ENCODE assay signal across 7 cellular contexts in genomic region chr3:58628823-58629562, GRCh38. TPM values are rescaled to one million over a fixed set of nuclear protein-coding genes. Genes with fewer than 3 reads are reported as not detected.
DNase-seq lines count a peak whose midpoint lies in the region; ATAC-seq and TF ChIP-seq lines count a peak whose summit lies in the region.

No MANE protein-coding gene starts in this region.

- TF ChIP-seq EP300 in tibial nerve (IDR thresholded peaks at IDR 0.05), result peak; percentile 37 to 89

- H3K27ac Mint-ChIP-seq in CD8-positive, alpha-beta memory T cell, result no peak overlapping the region

- no peaks in the 10 kb centered on the region for H3K9me3 Mint-ChIP-seq in CD8-positive, alpha-beta memory T cell

- CTCF ChIA-PET in CD8-positive, alpha-beta memory T cell (lab: Charles Lee), result interaction anchor here (1.8 to 2.6 kb wide), 3 partner anchors 12 to 32 kb away, joined by 4 to 21 read pairs (median 9); no protein-coding TSS in a partner anchor

- no peaks in the 10 kb centered on the region for H3K36me3 Mint-ChIP-seq in CD8-positive, alpha-beta memory T cell

- peaks cover 0 to 62% (median 27%) of the 10 kb centered on the region in 4 donors for H3K4me1 ChIP-seq in tibial nerve
- no peaks in the 10 kb centered on the region for H3K4me1 ChIP-seq in CD8-positive, alpha-beta memory T cell (ENCODE audit: insufficient read depth, low read length)

- no peak for ATAC-seq in GM18517 (IDR thresholded peaks at IDR 0.05; ENCODE audit: unreplicated experiment)

- H3K27me3 ChIP-seq in tibial nerve, result no peaks in the 10 kb centered on the region
- no peaks in the 10 kb centered on the region for H3K27me3 ChIP-seq in CD8-positive, alpha-beta memory T cell (ENCODE audit: insufficient read depth, low read length, poor library complexity, severe bottlenecking)

- peak; percentile 91 for DNase-seq in M059J (ENCODE audit: low read depth)
- peak in 10 of 61 donors; percentile 5 to 27 (median 18) for DNase-seq in caudate nucleus (lab: John Stamatoyannopoulos, UW)
- peak; percentile 72 for DNase-seq in left kidney (ENCODE audit: low read depth, low spot score)
- DNase-seq in tibial nerve (ENCODE audit: low spot score in 2 of 2), result peak; percentile 66 to 91
- DNase-seq in CD8-positive, alpha-beta memory T cell, result no peak
- no peak for DNase-seq in activated CD4-positive, alpha-beta T cell treated with anti-CD3 and anti-CD28 coated beads, Interleukin-2, amount 50 U/mL, for 4 hours

- TF ChIP-seq CTCF in tibial nerve (IDR thresholded peaks at IDR 0.05), result peak in 1 of 5 experiments; percentile 21

- H3K27me3 Mint-ChIP-seq in CD8-positive, alpha-beta memory T cell, result peaks cover 6 to 15% of the 10 kb centered on the region in 2 donors

- peak overlapping the region; percentile 42 for H3K27ac ChIP-seq in caudate nucleus (ENCODE audit: low read depth, low read length)
- peak overlapping the region; percentile 60 to 87 (median 74) for H3K27ac ChIP-seq in tibial nerve
- no peak overlapping the region for H3K27ac ChIP-seq in CD8-positive, alpha-beta memory T cell (ENCODE audit: low read depth, low read length)

- peaks cover 0 to 7% (median 4%) of the 10 kb centered on the region in 3 donors for H3K4me1 Mint-ChIP-seq in CD8-positive, alpha-beta memory T cell

- no peak overlapping the region for H3K4me3 ChIP-seq in tibial nerve
- H3K4me3 ChIP-seq in CD8-positive, alpha-beta memory T cell (ENCODE audit: low read length), result no peak overlapping the region

- no peak overlapping the region for H3K4me3 Mint-ChIP-seq in CD8-positive, alpha-beta memory T cell

- POLR2A ChIA-PET in CD8-positive, alpha-beta memory T cell (lab: Charles Lee), result no interaction called here

- no peaks in the 10 kb centered on the region for H3K36me3 ChIP-seq in tibial nerve
- H3K36me3 ChIP-seq in CD8-positive, alpha-beta memory T cell (ENCODE audit: insufficient read depth, low read length), result no peaks in the 10 kb centered on the region

- 25 to 35% methylated on average over 13 of the region's 13 CpGs for WGBS in tibial nerve, 2 donors

- TF ChIP-seq POLR2A in tibial nerve (IDR thresholded peaks at IDR 0.05), result no peak

- no peaks in the 10 kb centered on the region for H3K9me3 ChIP-seq in tibial nerve
- no peaks in the 10 kb centered on the region for H3K9me3 ChIP-seq in CD8-positive, alpha-beta memory T cell (ENCODE audit: low read length)

RNA-seq across cellular contexts. Expression of gene FAM3D, which starts 37.6 kb away (rescaled TPM):
- total RNA-seq in M059J (2014; rRNA removed; shearing (Covaris generic)), result not detected in 2 replicates
- total RNA-seq in tibial nerve, result not detected
- total RNA-seq in CD8-positive, alpha-beta memory T cell, result not detected
- polyA plus RNA-seq in CD8-positive, alpha-beta memory T cell, result not detected

RNA-seq across cellular contexts. Expression of gene FAM107A, which starts 51.8 kb away (rescaled TPM):
- 0.12 and 0.42 TPM in 2 replicates for total RNA-seq in M059J (2014; rRNA removed; shearing (Covaris generic))
- 100 to 1,000 TPM; 147 to 305 (median 227) TPM for total RNA-seq in tibial nerve
- total RNA-seq in CD8-positive, alpha-beta memory T cell, result not detected
- not detected for polyA plus RNA-seq in CD8-positive, alpha-beta memory T cell

Comparison
In these comparisons a context has a peak if more than half of its experiments do, and no peak if none do; other contexts are left out.
1. DNase-seq: peak in M059J (single experiment), left kidney (single experiment) and tibial nerve (2 of 2); none in CD8-positive, alpha-beta memory T cell (0 of 5) and activated CD4-positive, alpha-beta T cell treated with anti-CD3 and anti-CD28 coated beads, Interleukin-2, amount 50 U/mL, for 4 hours (0 of 2).
2. RNA of gene FAM107A, which starts 51.8 kb away (total RNA-seq): 147 to 305 TPM in tibial nerve; 0.12 to 0.42 TPM in M059J and not detected in CD8-positive, alpha-beta memory T cell; every median in the first group is over 100 times any median in the second.